8 cellular contexts compared by ENCODE assay signal in the genomic region with DNA sequence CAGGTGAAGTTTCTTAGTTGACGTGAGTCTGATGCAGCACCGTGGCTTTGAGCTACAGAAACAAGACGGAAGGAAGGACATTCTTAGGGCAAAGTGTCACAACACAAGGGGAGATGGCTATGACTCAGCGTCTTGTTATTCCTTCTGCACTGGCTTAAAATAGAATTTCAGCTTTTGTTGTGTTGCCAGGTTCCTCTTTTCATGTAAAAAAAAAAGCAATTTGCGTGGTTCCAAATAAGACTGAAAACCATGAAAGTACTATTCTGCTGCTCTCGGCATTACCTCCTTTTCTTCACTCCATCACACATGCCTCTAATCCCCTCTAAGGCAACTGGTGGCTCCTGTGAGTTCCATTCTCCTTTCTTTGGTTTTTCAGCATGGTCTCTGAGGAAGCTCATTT.
DNase-seq lines count a peak whose midpoint lies in the region; ATAC-seq and TF ChIP-seq lines count a peak whose summit lies in the region.

No MANE protein-coding gene starts in this region.

- no peak for TF ChIP-seq CTCF in breast epithelium (IDR thresholded peaks at IDR 0.05)

- H3K9ac ChIP-seq in Karpas-422 (ENCODE audit: low read length), result no peak overlapping the region
- peak overlapping the region; percentile 8 for H3K9ac ChIP-seq in mesenchymal stem cell (ENCODE audit: low read length)

- no peaks in the 10 kb centered on the region for H4K20me1 ChIP-seq in Karpas-422 (ENCODE audit: insufficient read depth, low read depth, low read length)

- H2BK15ac ChIP-seq in mesenchymal stem cell (ENCODE audit: low read depth, poor library complexity, severe bottlenecking), result no peak overlapping the region

- H3K9me2 ChIP-seq in Karpas-422 (replicated peaks; ENCODE audit: insufficient read depth, low read length), result no peaks in the 10 kb centered on the region

- H3K4me3 ChIP-seq in Karpas-422 (ENCODE audit: low read length), result no peak overlapping the region
- H3K4me3 ChIP-seq in breast epithelium, result no peak overlapping the region
- no peak overlapping the region for H3K4me3 ChIP-seq in mesenchymal stem cell (ENCODE audit: insufficient read depth in 1 of 2, low read depth in 1 of 2, low read length in 2 of 2)

- DNase-seq in AG20443 (ENCODE audit: low spot score), result peak; percentile 78
- DNase-seq in Karpas-422, result peak; percentile 65
- DNase-seq in breast epithelium (ENCODE audit: low spot score in 2 of 2), result peak in 1 of 2 donors; percentile 43
- peak; percentile 97 for DNase-seq in mesenchymal stem cell
- DNase-seq in NCI-H146 (lab: John Stamatoyannopoulos, UW), result no peak
- no peak for DNase-seq in HuH-7.5 (ENCODE audit: low spot score)
- DNase-seq in NCI-H82 (lab: John Stamatoyannopoulos, UW), result no peak

- TF ChIP-seq POLR2A in breast epithelium (IDR thresholded peaks at IDR 0.05), result no peak

- H3K4me2 ChIP-seq in Karpas-422 (ENCODE audit: low read depth, low read length, poor library complexity, severe bottlenecking) (no peak overlapping the region), mesenchymal stem cell (ENCODE audit: low read length, poor library complexity, severe bottlenecking) (no peak overlapping the region)

- peaks cover 4% of the 10 kb centered on the region for H3K79me1 ChIP-seq in mesenchymal stem cell (replicated peaks; ENCODE audit: low read length, poor library complexity, severe bottlenecking)

- no peak for ATAC-seq in GM18517 (IDR thresholded peaks at IDR 0.05; ENCODE audit: unreplicated experiment)

- peak overlapping the region in 1 of 2 experiments; percentile 95 for H3K18ac ChIP-seq in mesenchymal stem cell (ENCODE audit: low read depth in 1 of 2, low read length in 2 of 2)

- no peak overlapping the region for H2AFZ ChIP-seq in Karpas-422 (ENCODE audit: low read length)
- no peak overlapping the region for H2AFZ ChIP-seq in mesenchymal stem cell (ENCODE audit: low read depth, low read length)

- peak overlapping the region; percentile 88 to 96 for H3K4ac ChIP-seq in mesenchymal stem cell (ENCODE audit: low read depth in 1 of 2, low read length in 2 of 2)

- no peak overlapping the region for H3K23ac ChIP-seq in mesenchymal stem cell (ENCODE audit: low read length in 2 of 2)

- no peaks in the 10 kb centered on the region for H3K79me2 ChIP-seq in Karpas-422 (ENCODE audit: low read length)

- peak overlapping the region; percentile 33 for H2BK5ac ChIP-seq in mesenchymal stem cell (ENCODE audit: low read depth, low read length, poor library complexity, severe bottlenecking)

- H2AK5ac ChIP-seq in mesenchymal stem cell (ENCODE audit: low read length, severe bottlenecking), result peak overlapping the region; percentile 60

- H4K8ac ChIP-seq in mesenchymal stem cell (ENCODE audit: low read length), result peak overlapping the region; percentile 74

- H3K14ac ChIP-seq in mesenchymal stem cell (ENCODE audit: low read length in 2 of 2), result no peak overlapping the region

- intact Hi-C loops in breast epithelium (cut with DNase I; ENCODE audit: low total_unique reads), result no loop called here

- H3K27ac ChIP-seq in Karpas-422 (ENCODE audit: low read length) (no peak overlapping the region), breast epithelium (peak overlapping the region; percentile 21 to 78), mesenchymal stem cell (ENCODE audit: low read length, poor library complexity, severe bottlenecking) (peak overlapping the region; percentile 78)

- H3K27me3 ChIP-seq in Karpas-422 (ENCODE audit: low read length), result no peaks in the 10 kb centered on the region
- H3K27me3 ChIP-seq in breast epithelium, result no peaks in the 10 kb centered on the region
- no peaks in the 10 kb centered on the region for H3K27me3 ChIP-seq in mesenchymal stem cell (ENCODE audit: control insufficient read depth in 1 of 2, insufficient read depth in 1 of 2, low read length in 2 of 2)

- peak overlapping the region; percentile 93 for H2BK120ac ChIP-seq in mesenchymal stem cell (ENCODE audit: low read depth, low read length)

- WGBS in mesenchymal stem cell, result 5% methylated on average over 6 of the region's 6 CpGs

- H2BK12ac ChIP-seq in mesenchymal stem cell (ENCODE audit: low read length in 2 of 2), result peak overlapping the region in 1 of 2 experiments; percentile 98

- H3K36me3 ChIP-seq in Karpas-422 (ENCODE audit: insufficient read depth, low read length) (no peaks in the 10 kb centered on the region), breast epithelium (no peaks in the 10 kb centered on the region), mesenchymal stem cell (ENCODE audit: control insufficient read depth in 1 of 2, insufficient read depth in 2 of 2, low read depth in 1 of 2, low read length in 2 of 2) (peaks cover 11 to 17% of the 10 kb centered on the region in 2 experiments)

- H3K4me1 ChIP-seq in Karpas-422 (ENCODE audit: low read length) (peaks cover 11% of the 10 kb centered on the region), breast epithelium (peaks cover 7 to 25% of the 10 kb centered on the region in 2 donors), mesenchymal stem cell (ENCODE audit: control insufficient read depth, insufficient read depth, low read depth, low read length) (peaks cover 5% of the 10 kb centered on the region)

- H3K9me3 ChIP-seq in Karpas-422 (ENCODE audit: low read length) (no peaks in the 10 kb centered on the region), breast epithelium (no peaks in the 10 kb centered on the region), mesenchymal stem cell (ENCODE audit: control insufficient read depth, low read length) (no peaks in the 10 kb centered on the region)

- H4K91ac ChIP-seq in mesenchymal stem cell (ENCODE audit: low read length), result peak overlapping the region; percentile 98

Comparison
In these comparisons a context has a peak if more than half of its experiments do, and no peak if none do; other contexts are left out.
1. DNase-seq: peak in AG20443 (single experiment), Karpas-422 (single experiment) and mesenchymal stem cell (single experiment); none in NCI-H146 (single experiment), HuH-7.5 (single experiment) and NCI-H82 (single experiment).